Comparison of ENCODE assay signal across 8 cellular contexts in the genomic region with DNA sequence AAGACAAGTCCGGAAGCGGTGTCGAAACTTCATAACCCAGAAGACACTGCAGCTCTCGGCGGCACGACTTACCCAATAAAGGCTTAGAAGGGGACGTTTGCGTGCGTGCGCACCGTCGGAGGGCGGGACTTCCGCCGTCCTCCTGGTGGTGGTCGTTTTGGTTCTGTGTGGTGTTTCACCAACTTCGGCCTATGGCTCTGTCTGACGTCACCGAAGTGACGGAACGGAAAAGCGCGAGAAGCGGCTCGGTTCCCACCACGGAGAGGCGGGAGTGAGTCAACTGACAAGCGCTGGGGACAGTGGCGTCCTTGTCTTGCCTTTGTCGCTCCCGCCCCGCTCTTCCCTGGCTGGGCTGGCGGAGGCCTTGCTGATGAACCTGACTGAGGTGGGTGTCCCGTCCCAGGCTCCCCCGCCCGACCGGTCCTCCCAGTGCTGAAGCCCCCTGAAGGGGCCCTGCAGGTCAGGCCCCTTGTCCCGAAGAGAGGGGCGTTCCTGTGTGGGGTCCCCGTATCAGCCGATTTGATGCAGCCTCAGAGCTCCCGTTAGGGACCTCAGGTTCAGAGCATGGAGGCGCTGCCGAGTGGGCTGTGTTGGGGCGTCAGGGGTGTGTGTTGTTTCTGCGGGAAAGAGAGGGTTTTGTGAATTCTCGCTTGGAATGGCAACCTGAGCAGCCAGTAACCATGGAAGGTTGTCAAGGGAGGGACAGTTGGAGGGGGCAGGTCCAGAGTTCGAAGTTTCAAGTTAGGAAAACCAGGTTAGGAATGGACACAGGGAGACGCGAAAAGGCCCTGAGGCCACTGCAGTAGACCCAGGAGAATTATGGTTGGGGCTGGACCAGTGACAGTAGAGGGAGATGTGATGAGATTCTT. TPM values are rescaled to one million over a fixed set of nuclear protein-coding genes. Genes with fewer than 3 reads are reported as not detected.
DNase-seq lines count a peak whose midpoint lies in the region; ATAC-seq, FAIRE-seq and TF ChIP-seq lines count a peak whose summit lies in the region.

A gene (plus strand): TSS at position 125 of the 869 bp plus-strand sequence. CDS start 246 bp downstream, at position 371.

- H3K4me3 ChIP-seq in psoas muscle = peak within 1 kb of the TSS; percentile 90

- FAIRE-seq in urothelium cell line (lab: Jason Lieb, UNC) = peak; percentile 81

- no peaks in the 10 kb centered on the region for H3K27me3 ChIP-seq in psoas muscle (ENCODE audit: insufficient read depth in 3 of 3, low read length in 2 of 3)

- peak; percentile 24 for TF ChIP-seq CTCF in psoas muscle (IDR thresholded peaks at IDR 0.05)

- H3K27ac ChIP-seq in angular gyrus (ENCODE audit: low read depth, low read length) (peak within 1 kb of the TSS; percentile 92), psoas muscle (peak within 1 kb of the TSS; percentile 93)

- ATAC-seq in HG02885 (IDR thresholded peaks at IDR 0.05; ENCODE audit: poor library complexity, unreplicated experiment) (peak; percentile 99), left ventricle myocardium superior (peak; percentile 99), psoas muscle (peak; percentile 99)

- intact Hi-C loops in left ventricle myocardium superior (cut with micrococcal nuclease) = no loop called here
- intact Hi-C loops in psoas muscle (cut with DNase I) = loop anchor here in 1 of 2 donors (2.0 kb wide), 1 partner anchor 23 kb away; no protein-coding TSS in a partner anchor

- 0 to 1% (median 1%) methylated on average over 50 of the region's 50 CpGs for WGBS in psoas muscle, 3 donors

- peaks cover 7 to 9% of the 10 kb centered on the region in 2 donors for H3K36me3 ChIP-seq in psoas muscle (ENCODE audit: insufficient read depth in 1 of 2, low read depth in 1 of 2)

- TF ChIP-seq POLR2A in GM15510 (IDR thresholded peaks at IDR 0.05; ENCODE audit: borderline replicate concordance, extremely low read depth, insufficient read length) = peak; percentile 45

- no peaks in the 10 kb centered on the region for H3K9me3 ChIP-seq in psoas muscle

- peaks cover 7% of the 10 kb centered on the region for H3K4me1 ChIP-seq in psoas muscle

- DNase-seq in NCI-H187 (lab: John Stamatoyannopoulos, UW) (peak; percentile 92), T-helper 2 cell (peak; percentile 93 to 99 (median 97)), left ventricle myocardium superior (peak; percentile 97), psoas muscle (peak; percentile 97 to 98), urothelium cell line (ENCODE audit: low spot score) (peak; percentile 92)

RNA-seq across cellular contexts. Expression of the gene that starts here (rescaled TPM):
- total RNA-seq in left ventricle myocardium superior = 17.8 TPM
- 10 to 100 TPM in 2 of 4 donors, 1 to 10 TPM in 2; 5.6 to 12.1 (median 8.3) TPM for total RNA-seq in psoas muscle
- polyA plus RNA-seq in psoas muscle = 1 to 10 TPM; 3.2 to 9.9 (median 4.6) TPM

Comparison
In these comparisons a context has a peak if more than half of its experiments do, and no peak if none do; other contexts are left out.
1. Peak in every context shown above with its lines: DNase-seq, ATAC-seq, H3K4me3 ChIP-seq and H3K27ac ChIP-seq.